1 cellular context compared by ENCODE assay signal in the genomic region with DNA sequence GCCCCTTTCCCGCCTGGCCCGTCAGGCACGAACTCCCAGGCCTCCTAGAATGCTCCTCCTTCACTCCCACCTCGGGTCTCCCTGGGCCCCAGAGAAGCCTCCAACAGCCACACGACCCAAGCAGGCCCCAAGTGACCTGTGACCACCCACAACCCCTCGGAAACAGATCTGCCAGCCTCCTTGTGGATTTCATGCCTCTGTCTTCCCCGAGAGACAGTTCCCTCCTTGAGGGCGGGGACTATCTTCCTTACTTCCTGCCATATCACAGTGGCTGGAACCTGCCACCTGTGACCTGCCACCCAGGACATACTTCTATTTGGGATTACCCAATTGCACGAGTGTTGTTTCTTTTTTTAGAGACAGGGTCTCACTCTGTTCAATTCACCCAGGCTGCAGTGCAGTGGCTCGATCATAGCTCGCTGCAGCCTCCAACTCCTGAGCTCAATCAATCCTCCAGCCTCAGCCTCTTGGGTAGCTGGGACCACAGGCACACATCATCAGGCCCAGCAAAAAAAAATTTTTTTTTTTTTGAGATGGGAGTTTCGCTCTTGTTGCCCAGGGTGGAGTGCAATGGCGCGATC.
TF ChIP-seq lines count a peak whose summit lies in the region.

No MANE protein-coding gene starts in this region.

TF ChIP-seq in GM23338, 12 proteins besides CTCF, POLR2A, EP300 and RAD21 (continued from another document):
- TF ChIP-seq, protein P1, sequence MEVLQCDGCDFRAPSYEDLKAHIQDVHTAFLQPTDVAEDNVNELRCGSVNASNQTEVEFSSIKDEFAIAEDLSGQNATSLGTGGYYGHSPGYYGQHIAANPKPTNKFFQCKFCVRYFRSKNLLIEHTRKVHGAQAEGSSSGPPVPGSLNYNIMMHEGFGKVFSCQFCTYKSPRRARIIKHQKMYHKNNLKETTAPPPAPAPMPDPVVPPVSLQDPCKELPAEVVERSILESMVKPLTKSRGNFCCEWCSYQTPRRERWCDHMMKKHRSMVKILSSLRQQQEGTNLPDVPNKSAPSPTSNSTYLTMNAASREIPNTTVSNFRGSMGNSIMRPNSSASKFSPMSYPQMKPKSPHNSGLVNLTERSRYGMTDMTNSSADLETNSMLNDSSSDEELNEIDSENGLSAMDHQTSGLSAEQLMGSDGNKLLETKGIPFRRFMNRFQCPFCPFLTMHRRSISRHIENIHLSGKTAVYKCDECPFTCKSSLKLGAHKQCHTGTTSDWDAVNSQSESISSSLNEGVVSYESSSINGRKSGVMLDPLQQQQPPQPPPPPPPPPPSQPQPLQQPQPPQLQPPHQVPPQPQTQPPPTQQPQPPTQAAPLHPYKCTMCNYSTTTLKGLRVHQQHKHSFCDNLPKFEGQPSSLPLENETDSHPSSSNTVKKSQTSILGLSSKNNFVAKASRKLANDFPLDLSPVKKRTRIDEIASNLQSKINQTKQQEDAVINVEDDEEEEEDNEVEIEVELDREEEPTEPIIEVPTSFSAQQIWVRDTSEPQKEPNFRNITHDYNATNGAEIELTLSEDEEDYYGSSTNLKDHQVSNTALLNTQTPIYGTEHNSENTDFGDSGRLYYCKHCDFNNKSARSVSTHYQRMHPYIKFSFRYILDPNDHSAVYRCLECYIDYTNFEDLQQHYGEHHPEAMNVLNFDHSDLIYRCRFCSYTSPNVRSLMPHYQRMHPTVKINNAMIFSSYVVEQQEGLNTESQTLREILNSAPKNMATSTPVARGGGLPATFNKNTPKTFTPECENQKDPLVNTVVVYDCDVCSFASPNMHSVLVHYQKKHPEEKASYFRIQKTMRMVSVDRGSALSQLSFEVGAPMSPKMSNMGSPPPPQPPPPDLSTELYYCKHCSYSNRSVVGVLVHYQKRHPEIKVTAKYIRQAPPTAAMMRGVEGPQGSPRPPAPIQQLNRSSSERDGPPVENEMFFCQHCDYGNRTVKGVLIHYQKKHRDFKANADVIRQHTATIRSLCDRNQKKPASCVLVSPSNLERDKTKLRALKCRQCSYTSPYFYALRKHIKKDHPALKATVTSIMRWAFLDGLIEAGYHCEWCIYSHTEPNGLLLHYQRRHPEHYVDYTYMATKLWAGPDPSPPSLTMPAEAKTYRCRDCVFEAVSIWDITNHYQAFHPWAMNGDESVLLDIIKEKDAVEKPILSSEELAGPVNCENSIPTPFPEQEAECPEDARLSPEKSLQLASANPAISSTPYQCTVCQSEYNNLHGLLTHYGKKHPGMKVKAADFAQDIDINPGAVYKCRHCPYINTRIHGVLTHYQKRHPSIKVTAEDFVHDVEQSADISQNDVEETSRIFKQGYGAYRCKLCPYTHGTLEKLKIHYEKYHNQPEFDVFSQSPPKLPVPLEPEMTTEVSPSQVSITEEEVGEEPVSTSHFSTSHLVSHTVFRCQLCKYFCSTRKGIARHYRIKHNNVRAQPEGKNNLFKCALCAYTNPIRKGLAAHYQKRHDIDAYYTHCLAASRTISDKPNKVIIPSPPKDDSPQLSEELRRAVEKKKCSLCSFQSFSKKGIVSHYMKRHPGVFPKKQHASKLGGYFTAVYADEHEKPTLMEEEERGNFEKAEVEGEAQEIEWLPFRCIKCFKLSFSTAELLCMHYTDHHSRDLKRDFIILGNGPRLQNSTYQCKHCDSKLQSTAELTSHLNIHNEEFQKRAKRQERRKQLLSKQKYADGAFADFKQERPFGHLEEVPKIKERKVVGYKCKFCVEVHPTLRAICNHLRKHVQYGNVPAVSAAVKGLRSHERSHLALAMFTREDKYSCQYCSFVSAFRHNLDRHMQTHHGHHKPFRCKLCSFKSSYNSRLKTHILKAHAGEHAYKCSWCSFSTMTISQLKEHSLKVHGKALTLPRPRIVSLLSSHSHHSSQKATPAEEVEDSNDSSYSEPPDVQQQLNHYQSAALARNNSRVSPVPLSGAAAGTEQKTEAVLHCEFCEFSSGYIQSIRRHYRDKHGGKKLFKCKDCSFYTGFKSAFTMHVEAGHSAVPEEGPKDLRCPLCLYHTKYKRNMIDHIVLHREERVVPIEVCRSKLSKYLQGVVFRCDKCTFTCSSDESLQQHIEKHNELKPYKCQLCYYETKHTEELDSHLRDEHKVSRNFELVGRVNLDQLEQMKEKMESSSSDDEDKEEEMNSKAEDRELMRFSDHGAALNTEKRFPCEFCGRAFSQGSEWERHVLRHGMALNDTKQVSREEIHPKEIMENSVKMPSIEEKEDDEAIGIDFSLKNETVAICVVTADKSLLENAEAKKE (CRISPR knock-in tag; IDR thresholded peaks at IDR 0.05): no peak
- TF ChIP-seq ZNF331 (CRISPR knock-in tag; IDR thresholded peaks at IDR 0.05; ENCODE audit: low read depth) (no peak), ZNF114 (CRISPR knock-in tag; IDR thresholded peaks at IDR 0.05) (no peak), POLR2AphosphoS5 (IDR thresholded peaks at IDR 0.05; ENCODE audit: low read depth) (no peak), STAT1 (IDR thresholded peaks at IDR 0.05; ENCODE audit: unreplicated experiment) (no peak)
- TF ChIP-seq, protein P2, sequence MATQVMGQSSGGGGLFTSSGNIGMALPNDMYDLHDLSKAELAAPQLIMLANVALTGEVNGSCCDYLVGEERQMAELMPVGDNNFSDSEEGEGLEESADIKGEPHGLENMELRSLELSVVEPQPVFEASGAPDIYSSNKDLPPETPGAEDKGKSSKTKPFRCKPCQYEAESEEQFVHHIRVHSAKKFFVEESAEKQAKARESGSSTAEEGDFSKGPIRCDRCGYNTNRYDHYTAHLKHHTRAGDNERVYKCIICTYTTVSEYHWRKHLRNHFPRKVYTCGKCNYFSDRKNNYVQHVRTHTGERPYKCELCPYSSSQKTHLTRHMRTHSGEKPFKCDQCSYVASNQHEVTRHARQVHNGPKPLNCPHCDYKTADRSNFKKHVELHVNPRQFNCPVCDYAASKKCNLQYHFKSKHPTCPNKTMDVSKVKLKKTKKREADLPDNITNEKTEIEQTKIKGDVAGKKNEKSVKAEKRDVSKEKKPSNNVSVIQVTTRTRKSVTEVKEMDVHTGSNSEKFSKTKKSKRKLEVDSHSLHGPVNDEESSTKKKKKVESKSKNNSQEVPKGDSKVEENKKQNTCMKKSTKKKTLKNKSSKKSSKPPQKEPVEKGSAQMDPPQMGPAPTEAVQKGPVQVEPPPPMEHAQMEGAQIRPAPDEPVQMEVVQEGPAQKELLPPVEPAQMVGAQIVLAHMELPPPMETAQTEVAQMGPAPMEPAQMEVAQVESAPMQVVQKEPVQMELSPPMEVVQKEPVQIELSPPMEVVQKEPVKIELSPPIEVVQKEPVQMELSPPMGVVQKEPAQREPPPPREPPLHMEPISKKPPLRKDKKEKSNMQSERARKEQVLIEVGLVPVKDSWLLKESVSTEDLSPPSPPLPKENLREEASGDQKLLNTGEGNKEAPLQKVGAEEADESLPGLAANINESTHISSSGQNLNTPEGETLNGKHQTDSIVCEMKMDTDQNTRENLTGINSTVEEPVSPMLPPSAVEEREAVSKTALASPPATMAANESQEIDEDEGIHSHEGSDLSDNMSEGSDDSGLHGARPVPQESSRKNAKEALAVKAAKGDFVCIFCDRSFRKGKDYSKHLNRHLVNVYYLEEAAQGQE (IDR thresholded peaks at IDR 0.05; ENCODE audit: unreplicated experiment): no peak
